Comparison of ENCODE assay signal across 15 cellular contexts in the genomic region with DNA sequence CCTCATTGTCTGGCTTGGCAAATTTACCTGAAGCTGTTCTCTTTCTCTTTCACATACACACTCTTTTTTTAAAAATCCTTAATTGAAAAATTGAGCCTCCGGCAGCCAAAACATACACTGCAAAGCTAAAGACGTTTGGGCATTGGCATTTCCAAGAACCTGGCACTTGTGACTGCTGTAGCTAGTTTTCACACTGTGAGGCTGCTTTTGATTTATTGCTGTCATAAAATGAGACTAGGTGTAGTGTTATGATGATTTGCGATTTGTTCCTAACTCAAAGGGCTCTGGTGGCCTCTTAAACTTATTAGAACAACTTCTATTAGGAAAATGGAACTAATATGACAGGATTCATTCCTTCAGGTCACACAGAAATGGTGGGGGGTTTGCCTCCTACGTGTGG.
DNase-seq lines count a peak whose midpoint lies in the region; ATAC-seq and TF ChIP-seq lines count a peak whose summit lies in the region.
"Had no signal": no experiment of that assay in that cellular context is flagged by ENCODE, and none has a peak within 500 bp of the region (broad histone marks: within the 10 kb centered on the region; RNA-seq: fewer than 3 reads in every experiment).

No MANE protein-coding gene starts in this region.

- H2AFZ ChIP-seq in mammary epithelial cell (ENCODE audit: low read depth, low read length), result peak overlapping the region; percentile 42
- H2AFZ ChIP-seq: GM23338 had no signal

- CTCF ChIA-PET in mammary epithelial cell (lab: Charles Lee; ENCODE audit: low non-redundant PET), result no interaction called here

- no peak overlapping the region for H3K4me2 ChIP-seq in mammary epithelial cell (ENCODE audit: insufficient read depth, low read depth, low read length)
- H3K4me2 ChIP-seq: BLaER1 treated with 17β-estradiol and CSF1 and Interleukin-3, amounts not matched to agents 10 nM and 100 nM; GM23338 had no signal

- peak; percentile 19 for DNase-seq in NCI-H1105 treated with DMSO at 0.1 percent for 48 hours (lab: John Stamatoyannopoulos, UW)
- DNase-seq in NCI-H1105 (lab: John Stamatoyannopoulos, UW), result no peak
- peak; percentile 21 for DNase-seq in LoVo (ENCODE audit: low spot score)
- no peak for DNase-seq in mammary epithelial cell
- peak in 1 of 3 donors; percentile 10 for DNase-seq in mucosa of descending colon
- no peak for DNase-seq in effector memory CD8-positive, alpha-beta T cell
- DNase-seq in NCI-H146 (lab: John Stamatoyannopoulos, UW), result no peak
- DNase-seq: 8988T; CD4-positive, CD25-positive, alpha-beta regulatory T cell; EL; H7 had no signal

- H3K4me1 ChIP-seq in mammary epithelial cell (ENCODE audit: insufficient read depth, low read length) (no peaks in the 10 kb centered on the region), mucosa of descending colon (ENCODE audit: low read depth) (no peaks in the 10 kb centered on the region)

- WGBS in mammary epithelial cell (ENCODE audit: low coverage, missing lambda C conversion rate), result 8% methylated on average over 4 of the region's 4 CpGs

- BruUV-seq in mammary epithelial cell (replicated peaks; lab: Mats Ljungman, UMichigan), result no TSS peak

- no peak for TF ChIP-seq CTCF in mammary epithelial cell (conservative IDR thresholded peaks at IDR 0.05 in 1 of 2, IDR thresholded peaks at IDR 0.05 in 1 of 2; ENCODE audit: extremely low read depth in 1 of 2, insufficient read depth in 1 of 2, low read depth in 1 of 2, low read length in 2 of 2)
- TF ChIP-seq CTCF in mucosa of descending colon (IDR thresholded peaks at IDR 0.05), result no peak

- no peaks in the 10 kb centered on the region for H3K9me3 Mint-ChIP-seq in effector memory CD8-positive, alpha-beta T cell
- H3K9me3 Mint-ChIP-seq: GM23338 had no signal

- no peak overlapping the region for H3K27ac ChIP-seq in mammary epithelial cell (ENCODE audit: insufficient read depth, low read depth, low read length)
- H3K27ac ChIP-seq: BLaER1 treated with 17β-estradiol and CSF1 and Interleukin-3, amounts not matched to agents 10 nM and 100 nM had no signal

- ATAC-seq in mucosa of descending colon, result peak; percentile 68
- no peak for ATAC-seq in effector memory CD8-positive, alpha-beta T cell (replicated peaks)
- ATAC-seq in HG03097 (IDR thresholded peaks at IDR 0.05; ENCODE audit: low FRiP score, unreplicated experiment), result no peak
- ATAC-seq: GM23338, HepG2 had no signal

- no peaks in the 10 kb centered on the region for H4K20me1 ChIP-seq in mammary epithelial cell (ENCODE audit: insufficient read depth, low read length)
- H4K20me1 ChIP-seq: BLaER1 treated with 17β-estradiol and CSF1 and Interleukin-3, amounts not matched to agents 10 nM and 100 nM had no signal

- dilution Hi-C loops in mammary epithelial cell (cut with HindIII; ENCODE audit: low sequenced_read_pairs), result no loop called here

- H3K36me3 ChIP-seq in mammary epithelial cell (ENCODE audit: insufficient read depth, low read length), result no peaks in the 10 kb centered on the region
- H3K36me3 ChIP-seq in mucosa of descending colon (ENCODE audit: low read depth), result no peaks in the 10 kb centered on the region
- H3K36me3 ChIP-seq: BLaER1 treated with 17β-estradiol and CSF1 and Interleukin-3, amounts not matched to agents 10 nM and 100 nM had no signal

- intact Hi-C loops in mammary epithelial cell (cut with micrococcal nuclease), result no loop called here
- intact Hi-C loops in mucosa of descending colon (cut with DNase I, micrococcal nuclease), result no loop called here

- no peaks in the 10 kb centered on the region for H3K4me1 Mint-ChIP-seq in effector memory CD8-positive, alpha-beta T cell (ENCODE audit: low read depth in 2 of 2)

- no peaks in the 10 kb centered on the region for H3K27me3 Mint-ChIP-seq in effector memory CD8-positive, alpha-beta T cell

- H3K27me3 ChIP-seq in mammary epithelial cell (ENCODE audit: insufficient read depth, low read length), result no peaks in the 10 kb centered on the region
- H3K27me3 ChIP-seq: BLaER1 treated with 17β-estradiol and CSF1 and Interleukin-3, amounts not matched to agents 10 nM and 100 nM had no signal

- no peaks in the 10 kb centered on the region for H3K79me2 ChIP-seq in mammary epithelial cell (ENCODE audit: insufficient read depth, low read length)

- H3K9ac ChIP-seq in mammary epithelial cell (ENCODE audit: insufficient read depth, low read length), result no peak overlapping the region
- H3K9ac ChIP-seq: BLaER1 treated with 17β-estradiol and CSF1 and Interleukin-3, amounts not matched to agents 10 nM and 100 nM had no signal

- H3K9me3 ChIP-seq in mammary epithelial cell (replicated peaks; ENCODE audit: insufficient read depth, low read length) (no peaks in the 10 kb centered on the region), mucosa of descending colon (no peaks in the 10 kb centered on the region)
- H3K9me3 ChIP-seq: BLaER1 treated with 17β-estradiol and CSF1 and Interleukin-3, amounts not matched to agents 10 nM and 100 nM had no signal

- H3K36me3 Mint-ChIP-seq in effector memory CD8-positive, alpha-beta T cell (ENCODE audit: insufficient read depth), result no peaks in the 10 kb centered on the region
- H3K36me3 Mint-ChIP-seq: CD4-positive, CD25-positive, alpha-beta regulatory T cell had no signal

- H3K27ac Mint-ChIP-seq in effector memory CD8-positive, alpha-beta T cell, result no peak overlapping the region
- H3K27ac Mint-ChIP-seq: CD4-positive, CD25-positive, alpha-beta regulatory T cell; GM23338 had no signal

- no peak overlapping the region for H3K4me3 Mint-ChIP-seq in effector memory CD8-positive, alpha-beta T cell
- H3K4me3 Mint-ChIP-seq: CD4-positive, CD25-positive, alpha-beta regulatory T cell; GM23338 had no signal

- in situ Hi-C loops in mammary epithelial cell (cut with MboI; ENCODE audit: low sequenced_read_pairs in 2 of 2), result no loop called here

- no peak overlapping the region for H3K4me3 ChIP-seq in mammary epithelial cell (replicated peaks in 1 of 3; ENCODE audit: insufficient read depth in 1 of 3, low read depth in 2 of 3, low read length in 3 of 3)
- H3K4me3 ChIP-seq in mucosa of descending colon, result no peak overlapping the region
- H3K4me3 ChIP-seq: BLaER1 treated with 17β-estradiol and CSF1 and Interleukin-3, amounts not matched to agents 10 nM and 100 nM; GM23338 had no signal

Comparison
In these comparisons a context has a peak if more than half of its experiments do, and no peak if none do; other contexts are left out.
1. DNase-seq: peak in NCI-H1105 treated with DMSO at 0.1 percent for 48 hours (single experiment) and LoVo (single experiment); none in NCI-H1105 (single experiment), mammary epithelial cell (single experiment), effector memory CD8-positive, alpha-beta T cell (0 of 3) and NCI-H146 (single experiment).